Comparison of ENCODE assay signal across 1 cellular context in genomic region chr16:74813109-74813641, GRCh38.
TF ChIP-seq lines count a peak whose summit lies in the region.

No MANE protein-coding gene starts in this region.

TF ChIP-seq in SK-N-SH, 30 proteins besides CTCF, POLR2A, EP300 and RAD21 (continued from another document):
- TF ChIP-seq EZH2phosphoT487 (IDR thresholded peaks at IDR 0.05; ENCODE audit: borderline replicate concordance, low read depth) (no peak), CHD2 (IDR thresholded peaks at IDR 0.05; ENCODE audit: low read length, partially characterized antibody) (peak; percentile 33), FOSL2 (IDR thresholded peaks at IDR 0.05; ENCODE audit: borderline replicate concordance, low read depth) (no peak), RFX5 (IDR thresholded peaks at IDR 0.05; ENCODE audit: low read length) (no peak), REST (IDR thresholded peaks at IDR 0.05; ENCODE audit: low read depth, low read length) (no peak), GABPA (IDR thresholded peaks at IDR 0.05; ENCODE audit: low read depth) (no peak), MAX (IDR thresholded peaks at IDR 0.05; ENCODE audit: low read depth) (peak; percentile 36; the same call in 1 of the 2 replicates), TAF1 (IDR thresholded peaks at IDR 0.05; ENCODE audit: borderline replicate concordance, low read depth, low read length) (no peak)
